ENCODE assay signal across 1 cellular context in genomic region chr5:132463808-132464154, GRCh38.
TF ChIP-seq lines count a peak whose summit lies in the region.

No MANE protein-coding gene starts in this region.

TF ChIP-seq in liver, 16 proteins besides CTCF, POLR2A, EP300 and RAD21 (continued from another document):
- TF ChIP-seq, protein P1, sequence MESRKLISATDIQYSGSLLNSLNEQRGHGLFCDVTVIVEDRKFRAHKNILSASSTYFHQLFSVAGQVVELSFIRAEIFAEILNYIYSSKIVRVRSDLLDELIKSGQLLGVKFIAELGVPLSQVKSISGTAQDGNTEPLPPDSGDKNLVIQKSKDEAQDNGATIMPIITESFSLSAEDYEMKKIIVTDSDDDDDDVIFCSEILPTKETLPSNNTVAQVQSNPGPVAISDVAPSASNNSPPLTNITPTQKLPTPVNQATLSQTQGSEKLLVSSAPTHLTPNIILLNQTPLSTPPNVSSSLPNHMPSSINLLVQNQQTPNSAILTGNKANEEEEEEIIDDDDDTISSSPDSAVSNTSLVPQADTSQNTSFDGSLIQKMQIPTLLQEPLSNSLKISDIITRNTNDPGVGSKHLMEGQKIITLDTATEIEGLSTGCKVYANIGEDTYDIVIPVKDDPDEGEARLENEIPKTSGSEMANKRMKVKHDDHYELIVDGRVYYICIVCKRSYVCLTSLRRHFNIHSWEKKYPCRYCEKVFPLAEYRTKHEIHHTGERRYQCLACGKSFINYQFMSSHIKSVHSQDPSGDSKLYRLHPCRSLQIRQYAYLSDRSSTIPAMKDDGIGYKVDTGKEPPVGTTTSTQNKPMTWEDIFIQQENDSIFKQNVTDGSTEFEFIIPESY (IDR thresholded peaks at IDR 0.05) = no peak
- TF ChIP-seq ATF3 (IDR thresholded peaks at IDR 0.05) (no peak), YY1 (IDR thresholded peaks at IDR 0.05) (no peak), RXRA (IDR thresholded peaks at IDR 0.05) (no peak), HNF4G (IDR thresholded peaks at IDR 0.05) (no peak), SP1 (IDR thresholded peaks at IDR 0.05) (no peak)
